In genomic region chr9:63342528-63342927, GRCh38 we compare ENCODE assay signal across 7 cellular contexts.
DNase-seq lines count a peak whose midpoint lies in the region; ATAC-seq, FAIRE-seq and TF ChIP-seq lines count a peak whose summit lies in the region.
"Not testable (repeated sequence)": the region's sequence is repeated elsewhere in the genome, so short reads cannot be mapped to it uniquely, and the experiment has no call there.

No MANE protein-coding gene starts in this region.

- H3K9ac ChIP-seq in GM23248; K562 (ENCODE audit: insufficient read depth in 1 of 2, low read depth in 2 of 2, low read length in 2 of 2): not testable (repeated sequence)

- not testable (repeated sequence) for H3K9me2 ChIP-seq in GM23248 (ENCODE audit: insufficient read depth); hepatocyte (replicated peaks; ENCODE audit: insufficient read depth)

- H3K27ac Mint-ChIP-seq in T-helper 2 cell treated with Interferon-gamma antibody and Interleukin-4, amounts not matched to agents 5 μg/mL and 100 μg/mL, for 36 hours, result peak overlapping the region; percentile 57

- not testable (repeated sequence) for H2AFZ ChIP-seq in GM23248, hepatocyte
- 0 out of 2 replicates have a peak overlapping the region, but pooled peaks have one; percentile 45 for H2AFZ ChIP-seq in K562 (ENCODE audit: low read depth, low read length)

- intact Hi-C loops in K562 (cut with micrococcal nuclease), result not testable (repeated sequence)

- not testable (repeated sequence) for FAIRE-seq in K562 (lab: Jason Lieb, UNC)

- peak in 1 of 2 experiments; percentile 33; a peak in 1 of 4 replicates for TF ChIP-seq RAD21 in K562 (CRISPR knock-in tag; conservative IDR thresholded peaks at IDR 0.05 in 1 of 2, IDR thresholded peaks at IDR 0.05 in 1 of 2)

- H3K27ac ChIP-seq in GM23248, result peak overlapping the region; percentile 26; the same call in 1 of the 2 replicates
- H3K27ac ChIP-seq in K562 (ENCODE audit: extremely low read depth, low read depth, low read length); hepatocyte: not testable (repeated sequence)
- peak overlapping the region; percentile 50 for H3K27ac ChIP-seq in epithelial cell of prostate
- H3K27ac ChIP-seq in mesodermal cell (ENCODE audit: low read depth, low read length, severe bottlenecking), result peak overlapping the region; percentile 53

- TF ChIP-seq CTCF in K562 (IDR thresholded peaks at IDR 0.05 in 2 of 3, conservative IDR thresholded peaks at IDR 0.05 in 1 of 3; ENCODE audit: insufficient read depth in 2 of 3, low read depth in 1 of 3, low read length in 3 of 3); hepatocyte (IDR thresholded peaks at IDR 0.05; ENCODE audit: poor library complexity): not testable (repeated sequence)

- not testable (repeated sequence) for H3K4me3 Mint-ChIP-seq in T-helper 2 cell treated with Interferon-gamma antibody and Interleukin-4, amounts not matched to agents 5 μg/mL and 100 μg/mL, for 36 hours

- H3F3A ChIP-seq in GM23248 (ENCODE audit: insufficient read depth), result not testable (repeated sequence)

- H4K20me1 ChIP-seq in GM23248 (ENCODE audit: insufficient read depth); K562 (replicated peaks; ENCODE audit: control insufficient read depth, insufficient read depth, low read length); hepatocyte (ENCODE audit: insufficient read depth, poor library complexity, severe bottlenecking): not testable (repeated sequence)

- not testable (repeated sequence) for H3K27me3 ChIP-seq in GM23248 (replicated peaks; ENCODE audit: insufficient read depth); K562 (ENCODE audit: control insufficient read depth in 2 of 2, insufficient read depth in 2 of 2, low read length in 2 of 2); hepatocyte

- H3K4me1 ChIP-seq in GM23248 (ENCODE audit: insufficient read depth), result peaks cover 17% of the 10 kb centered on the region
- not testable (repeated sequence) for H3K4me1 ChIP-seq in K562 (replicated peaks in 1 of 2; ENCODE audit: control insufficient read depth in 2 of 2, insufficient read depth in 2 of 2, low read length in 2 of 2); hepatocyte (ENCODE audit: insufficient read depth); mesodermal cell (ENCODE audit: control insufficient read depth, insufficient read depth, low read length, poor library complexity, severe bottlenecking)

- DNase-seq in GM23248 (peak; percentile 24), M059J (ENCODE audit: low read depth) (peak; percentile 71), K562 (ENCODE audit: extremely low read depth in 1 of 4, low spot score in 3 of 4) (peak in 1 of 4 experiments; percentile 76), hepatocyte (ENCODE audit: low spot score) (peak; percentile 0)
- not testable (repeated sequence) for DNase-seq in T-helper 2 cell treated with Interferon-gamma antibody and Interleukin-4, amounts not matched to agents 5 μg/mL and 100 μg/mL, for 36 hours (ENCODE audit: low spot score); epithelial cell of prostate (ENCODE audit: low read depth, low spot score)

- not testable (repeated sequence) for H3K36me3 ChIP-seq in GM23248 (ENCODE audit: low read depth); K562 (ENCODE audit: control insufficient read depth, insufficient read depth, low read length); hepatocyte (replicated peaks; ENCODE audit: insufficient read depth, low read depth); mesodermal cell (ENCODE audit: control insufficient read depth, insufficient read depth, low read length)

- not testable (repeated sequence) for TF ChIP-seq EP300 in K562 (IDR thresholded peaks at IDR 0.05; ENCODE audit: low read length)

- H3K36me3 Mint-ChIP-seq in T-helper 2 cell treated with Interferon-gamma antibody and Interleukin-4, amounts not matched to agents 5 μg/mL and 100 μg/mL, for 36 hours (ENCODE audit: low read depth), result not testable (repeated sequence)

- H3K4me1 Mint-ChIP-seq in T-helper 2 cell treated with Interferon-gamma antibody and Interleukin-4, amounts not matched to agents 5 μg/mL and 100 μg/mL, for 36 hours (ENCODE audit: low read depth), result peaks cover 13% of the 10 kb centered on the region

- not testable (repeated sequence) for H3K4me2 ChIP-seq in GM23248 (ENCODE audit: unreplicated experiment); K562 (ENCODE audit: insufficient read depth, low read length); hepatocyte

- CTCF ChIA-PET in K562 (lab: Yijun Ruan, JAX; ENCODE audit: low intra/inter-chr PET ratio), result not testable (repeated sequence)

- in situ Hi-C loops in GM23248 (cut with MboI); K562 (cut with MboI): not testable (repeated sequence)

- WGBS in GM23248 (ENCODE audit: low coverage in 1 of 2, low lambda C conversion rate in 2 of 2, missing lambda C conversion rate in 2 of 2), 2 experiments, result 14 to 16% methylated on average over 2 of the region's 4 CpGs
- 0% methylated on average over 1 of the region's 4 CpGs for WGBS in K562 (ENCODE audit: insufficient coverage, low coverage, missing lambda C conversion rate)
- WGBS in hepatocyte (ENCODE audit: low lambda C conversion rate, missing lambda C conversion rate), result 77% methylated on average over 2 of the region's 4 CpGs
- no CpG with 5 or more reads among the region's 4 CpGs for WGBS in mesodermal cell (ENCODE audit: insufficient coverage in 2 of 2), 2 experiments

- not testable (repeated sequence) for H3K4me3 ChIP-seq in GM23248; K562; hepatocyte; mesodermal cell (ENCODE audit: extremely low read depth, insufficient read depth, low read length, poor library complexity, severe bottlenecking)

- not testable (repeated sequence) for TF ChIP-seq POLR2A in K562 (conservative IDR thresholded peaks at IDR 0.05)

- H3K9me3 ChIP-seq in GM23248 (ENCODE audit: low read depth); K562 (replicated peaks; ENCODE audit: control insufficient read depth, insufficient read depth, low read depth, low read length); hepatocyte (ENCODE audit: low read depth); mesodermal cell (ENCODE audit: control insufficient read depth, low read length): not testable (repeated sequence)

- not testable (repeated sequence) for BruUV-seq in K562 (replicated peaks; lab: Mats Ljungman, UMichigan)

- not testable (repeated sequence) for H3K9me3 Mint-ChIP-seq in T-helper 2 cell treated with Interferon-gamma antibody and Interleukin-4, amounts not matched to agents 5 μg/mL and 100 μg/mL, for 36 hours

- not testable (repeated sequence) for H3K79me2 ChIP-seq in GM23248 (ENCODE audit: insufficient read depth); K562 (ENCODE audit: control insufficient read depth, insufficient read depth, low read length); hepatocyte

- ATAC-seq in K562, result not testable (repeated sequence)

- POLR2A ChIA-PET in K562 (lab: Yijun Ruan, JAX), result not testable (repeated sequence)

- H3K9me1 ChIP-seq in K562 (ENCODE audit: control insufficient read depth, insufficient read depth, low read length), result not testable (repeated sequence)

- not testable (repeated sequence) for H3K27me3 Mint-ChIP-seq in T-helper 2 cell treated with Interferon-gamma antibody and Interleukin-4, amounts not matched to agents 5 μg/mL and 100 μg/mL, for 36 hours (ENCODE audit: low read depth)

TF ChIP-seq in K562, 482 proteins besides CTCF, POLR2A, EP300 and RAD21 (continues in another document):
- TF ChIP-seq GATA2 (CRISPR knock-in tag; IDR thresholded peaks at IDR 0.05), result peak; percentile 71; the same call in 1 of the 2 replicates
- 0 out of 4 replicates have a peak, but pooled peaks of 1 of the 2 experiments have one; percentile 16 for TF ChIP-seq HDAC1 (IDR thresholded peaks at IDR 0.05)
- TF ChIP-seq TAL1 (IDR thresholded peaks at IDR 0.05), result peak; percentile 52; the same call in 1 of the 2 replicates
- peak; percentile 50; the same call in 1 of the 2 replicates for TF ChIP-seq ETV1 (tag; conservative IDR thresholded peaks at IDR 0.05; ENCODE audit: low read depth)
- peak; percentile 61 for TF ChIP-seq L3MBTL2 (IDR thresholded peaks at IDR 0.05)
- TF ChIP-seq TCF3 (CRISPR knock-in tag; IDR thresholded peaks at IDR 0.05), result peak; percentile 69
- TF ChIP-seq CBFA2T2 (conservative IDR thresholded peaks at IDR 0.05), result peak; percentile 50; the same call in 1 of the 2 replicates
